16 cellular contexts compared by ENCODE assay signal in the genomic region with DNA sequence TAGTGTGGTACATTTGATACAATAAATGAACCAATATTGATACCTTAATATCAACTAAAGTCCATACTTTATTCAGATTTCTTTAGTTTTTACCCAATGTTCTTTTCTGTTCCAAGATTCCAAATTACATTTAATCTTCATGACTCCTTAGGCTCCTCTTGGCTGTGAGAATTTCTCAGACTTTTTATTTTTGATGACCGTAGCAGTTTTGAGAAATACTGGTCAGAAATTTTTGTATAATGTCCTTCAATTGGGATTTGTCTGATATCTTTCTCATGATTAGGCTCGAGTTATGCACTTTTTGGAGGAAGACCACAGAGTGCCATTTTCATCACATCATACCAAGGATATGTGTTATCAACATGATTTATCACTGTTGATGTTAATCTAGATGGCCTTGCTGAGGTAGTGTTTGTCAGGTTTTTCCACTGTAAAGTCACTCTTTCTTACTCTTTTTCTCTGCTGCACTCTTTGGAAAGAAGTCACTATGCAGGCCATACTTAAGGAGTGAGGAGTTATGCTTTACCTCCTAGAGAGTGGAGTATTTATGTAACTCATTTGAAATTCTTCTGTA. TPM values are rescaled to one million over a fixed set of nuclear protein-coding genes. Genes with fewer than 3 reads are reported as not detected.
DNase-seq lines count a peak whose midpoint lies in the region; ATAC-seq and TF ChIP-seq lines count a peak whose summit lies in the region.
"Had no signal": no experiment of that assay in that cellular context is flagged by ENCODE, and none has a peak within 500 bp of the region (broad histone marks: within the 10 kb centered on the region; RNA-seq: fewer than 3 reads in every experiment).

No MANE protein-coding gene starts in this region.

- H3K27ac Mint-ChIP-seq in activated T-helper 2 cell treated with anti-CD3 and anti-CD28 coated beads, Interferon-gamma antibody, Interleukin-2, Interleukin-4, amounts not matched to agents 10 μg/mL and 5 μg/mL and 100 μg/mL, durations not matched to agents 14 hours and 24 hours and 36 hours: no peak overlapping the region
- H3K27ac Mint-ChIP-seq: activated CD8-positive, alpha-beta T cell treated with anti-CD3 and anti-CD28 coated beads for 36 hours; activated T-cell treated with anti-CD3 and anti-CD28 coated beads, Interleukin-2, amount 50 U/mL, for 24 hours; CD4-positive, alpha-beta T cell had no signal

- intact Hi-C loops in gastrocnemius medialis (cut with DNase I; ENCODE audit: low total_unique reads): no loop called here
- intact Hi-C loops in activated T-helper 2 cell treated with anti-CD3 and anti-CD28 coated beads, Interferon-gamma antibody, Interleukin-2, Interleukin-4, amounts not matched to agents 10 μg/mL and 5 μg/mL and 100 μg/mL, durations not matched to agents 14 hours and 24 hours and 36 hours (cut with micrococcal nuclease): no loop called here

- no peak for TF ChIP-seq EP300 in gastroesophageal sphincter (IDR thresholded peaks at IDR 0.05)

- H3K27ac ChIP-seq in SK-N-MC: peak overlapping the region; percentile 91
- peak overlapping the region in 3 of 4 donors; percentile 39 to 68 (median 65) for H3K27ac ChIP-seq in gastroesophageal sphincter
- H3K27ac ChIP-seq in gastrocnemius medialis: peak overlapping the region; percentile 42 to 72 (median 64)
- H3K27ac ChIP-seq: WERI-Rb-1 had no signal

- peaks cover 11% of the 10 kb centered on the region for H3K9me3 Mint-ChIP-seq in activated T-helper 2 cell treated with anti-CD3 and anti-CD28 coated beads, Interferon-gamma antibody, Interleukin-2, Interleukin-4, amounts not matched to agents 10 μg/mL and 5 μg/mL and 100 μg/mL, durations not matched to agents 14 hours and 24 hours and 36 hours
- H3K9me3 Mint-ChIP-seq: activated CD8-positive, alpha-beta T cell treated with anti-CD3 and anti-CD28 coated beads for 36 hours; activated T-cell treated with anti-CD3 and anti-CD28 coated beads, Interleukin-2, amount 50 U/mL, for 24 hours; CD4-positive, alpha-beta T cell; GM23338 had no signal

- no peak for DNase-seq in GM06990 (ENCODE audit: extremely low read depth, insufficient read length)
- DNase-seq in SK-N-MC (ENCODE audit: low read depth, low spot score): no peak
- no peak for DNase-seq in gastrocnemius medialis
- no peak for DNase-seq in activated T-helper 2 cell treated with anti-CD3 and anti-CD28 coated beads, Interferon-gamma antibody, Interleukin-2, Interleukin-4, amounts not matched to agents 10 μg/mL and 5 μg/mL and 100 μg/mL, durations not matched to agents 14 hours and 24 hours and 36 hours (ENCODE audit: low spot score)
- DNase-seq in NCI-H345 treated with DMSO at 0.1 percent for 48 hours (lab: John Stamatoyannopoulos, UW; ENCODE audit: unreplicated experiment): no peak
- DNase-seq: activated CD8-positive, alpha-beta T cell treated with anti-CD3 and anti-CD28 coated beads for 36 hours; activated naive CD4-positive, alpha-beta T cell treated with anti-CD3 and anti-CD28 coated beads, Interleukin-2, amount 50 U/mL, for 16 hours; activated T-cell treated with anti-CD3 and anti-CD28 coated beads, Interleukin-2, amount 50 U/mL, for 24 hours; CD4-positive, alpha-beta T cell; hypothalamus; midbrain; WERI-Rb-1 had no signal

- H3K4me1 ChIP-seq in gastroesophageal sphincter: peaks cover 0 to 13% (median 0%) of the 10 kb centered on the region in 3 donors
- peaks cover 4% of the 10 kb centered on the region in 2 donors for H3K4me1 ChIP-seq in gastrocnemius medialis

- peaks cover 9% of the 10 kb centered on the region for H3K36me3 Mint-ChIP-seq in activated T-helper 2 cell treated with anti-CD3 and anti-CD28 coated beads, Interferon-gamma antibody, Interleukin-2, Interleukin-4, amounts not matched to agents 10 μg/mL and 5 μg/mL and 100 μg/mL, durations not matched to agents 14 hours and 24 hours and 36 hours (ENCODE audit: low read depth)

- H3K4me3 Mint-ChIP-seq in activated T-helper 2 cell treated with anti-CD3 and anti-CD28 coated beads, Interferon-gamma antibody, Interleukin-2, Interleukin-4, amounts not matched to agents 10 μg/mL and 5 μg/mL and 100 μg/mL, durations not matched to agents 14 hours and 24 hours and 36 hours (ENCODE audit: low read depth): no peak overlapping the region
- H3K4me3 Mint-ChIP-seq: activated CD8-positive, alpha-beta T cell treated with anti-CD3 and anti-CD28 coated beads for 36 hours; activated T-cell treated with anti-CD3 and anti-CD28 coated beads, Interleukin-2, amount 50 U/mL, for 24 hours; CD4-positive, alpha-beta T cell; GM23338 had no signal

- peaks cover 3% of the 10 kb centered on the region for H3K27me3 Mint-ChIP-seq in activated T-helper 2 cell treated with anti-CD3 and anti-CD28 coated beads, Interferon-gamma antibody, Interleukin-2, Interleukin-4, amounts not matched to agents 10 μg/mL and 5 μg/mL and 100 μg/mL, durations not matched to agents 14 hours and 24 hours and 36 hours (ENCODE audit: low read depth)

- TF ChIP-seq CTCF in GM06990 (IDR thresholded peaks at IDR 0.05; ENCODE audit: insufficient read depth, low read length, poor library complexity, severe bottlenecking) (no peak), gastroesophageal sphincter (IDR thresholded peaks at IDR 0.05) (no peak), gastrocnemius medialis (IDR thresholded peaks at IDR 0.05 in 4 of 5, conservative IDR thresholded peaks at IDR 0.05 in 1 of 5) (no peak)

- H3K9ac ChIP-seq in SK-N-MC (ENCODE audit: insufficient read length): no peak overlapping the region

- H3K27me3 ChIP-seq in GM06990 (replicated peaks; ENCODE audit: control insufficient read depth, insufficient read depth, low read length) (no peaks in the 10 kb centered on the region), gastroesophageal sphincter (no peaks in the 10 kb centered on the region), gastrocnemius medialis (no peaks in the 10 kb centered on the region)

- in situ Hi-C loops in gastrocnemius medialis (cut with MboI; ENCODE audit: low sequenced_read_pairs in 4 of 4): no loop called here

- peak overlapping the region; percentile 42 for H3K4me3 ChIP-seq in GM06990 (replicated peaks; ENCODE audit: low read depth, low read length)
- H3K4me3 ChIP-seq in SK-N-MC: no peak overlapping the region
- no peak overlapping the region for H3K4me3 ChIP-seq in gastroesophageal sphincter
- H3K4me3 ChIP-seq in gastrocnemius medialis: no peak overlapping the region
- H3K4me3 ChIP-seq: GM23338 had no signal

- H3K9me3 ChIP-seq in SK-N-MC (ENCODE audit: low read depth, low read length) (no peaks in the 10 kb centered on the region), gastroesophageal sphincter (no peaks in the 10 kb centered on the region), gastrocnemius medialis (no peaks in the 10 kb centered on the region)

- H3K4me1 Mint-ChIP-seq in activated T-helper 2 cell treated with anti-CD3 and anti-CD28 coated beads, Interferon-gamma antibody, Interleukin-2, Interleukin-4, amounts not matched to agents 10 μg/mL and 5 μg/mL and 100 μg/mL, durations not matched to agents 14 hours and 24 hours and 36 hours (ENCODE audit: low read depth): peaks cover 31% of the 10 kb centered on the region

- H3K36me3 ChIP-seq in GM06990 (ENCODE audit: control insufficient read depth, insufficient read depth, low read length) (no peaks in the 10 kb centered on the region), SK-N-MC (ENCODE audit: insufficient read depth, low read length) (no peaks in the 10 kb centered on the region), gastroesophageal sphincter (no peaks in the 10 kb centered on the region), gastrocnemius medialis (no peaks in the 10 kb centered on the region)
- H3K36me3 ChIP-seq: WERI-Rb-1 had no signal

- 85 to 93% methylated on average over 2 of the region's 2 CpGs for WGBS in gastroesophageal sphincter (ENCODE audit: low coverage in 1 of 2), 2 donors

- ATAC-seq in gastroesophageal sphincter: no peak
- ATAC-seq in gastrocnemius medialis: no peak
- no peak for ATAC-seq in HG02642 (IDR thresholded peaks at IDR 0.05; ENCODE audit: poor library complexity, unreplicated experiment)
- no peak for ATAC-seq in HG02981 (IDR thresholded peaks at IDR 0.05; ENCODE audit: unreplicated experiment)
- ATAC-seq: activated CD8-positive, alpha-beta T cell treated with anti-CD3 and anti-CD28 coated beads for 36 hours had no signal

- TF ChIP-seq POLR2A in gastroesophageal sphincter (IDR thresholded peaks at IDR 0.05) (no peak), gastrocnemius medialis (IDR thresholded peaks at IDR 0.05) (no peak)

RNA-seq across cellular contexts. Expression of gene ENTPD1, which starts 12.9 kb away (rescaled TPM):
- 10 to 100 TPM; 34.4 to 69.7 (median 39.3) TPM for total RNA-seq in gastroesophageal sphincter
- 1 to 10 TPM; 1.7 to 6.9 (median 3.8) TPM for total RNA-seq in gastrocnemius medialis
- 37.1 and 37.5 TPM in 2 replicates for total RNA-seq in activated T-helper 2 cell treated with anti-CD3 and anti-CD28 coated beads, Interferon-gamma antibody, Interleukin-2, Interleukin-4, amounts not matched to agents 10 μg/mL and 5 μg/mL and 100 μg/mL, durations not matched to agents 14 hours and 24 hours and 36 hours

RNA-seq across cellular contexts. Expression of gene TCTN3, which starts 49.3 kb away (rescaled TPM):
- total RNA-seq in gastroesophageal sphincter: 10 to 100 TPM; 17.6 to 28.6 (median 21.2) TPM
- total RNA-seq in gastrocnemius medialis: 1 to 10 TPM; 6.3 to 8.6 (median 6.8) TPM
- total RNA-seq in activated T-helper 2 cell treated with anti-CD3 and anti-CD28 coated beads, Interferon-gamma antibody, Interleukin-2, Interleukin-4, amounts not matched to agents 10 μg/mL and 5 μg/mL and 100 μg/mL, durations not matched to agents 14 hours and 24 hours and 36 hours: 66.5 and 71.3 TPM in 2 replicates
